22 cellular contexts compared by ENCODE assay signal in genomic region chr17:38402897-38403296, GRCh38. TPM values are rescaled to one million over a fixed set of nuclear protein-coding genes. Genes with fewer than 3 reads are reported as not detected.
DNase-seq lines count a peak whose midpoint lies in the region; ATAC-seq, FAIRE-seq and TF ChIP-seq lines count a peak whose summit lies in the region.
"Had no signal": no experiment of that assay in that cellular context is flagged by ENCODE, and none has a peak within 500 bp of the region (broad histone marks: within the 10 kb centered on the region; RNA-seq: fewer than 3 reads in every experiment).

No MANE protein-coding gene starts in this region.

- H2BK20ac ChIP-seq in H1 (ENCODE audit: low read length), result no peak overlapping the region; the same call in 1 of the 2 replicates

- no peak overlapping the region for H3K4me3 ChIP-seq in LNCaP clone FGC (ENCODE audit: low read depth, low read length)
- H3K4me3 ChIP-seq in H1 (ENCODE audit: extremely low read depth in 1 of 4, insufficient read depth in 2 of 4, low read depth in 3 of 4, low read length in 4 of 4), result no peak overlapping the region
- H3K4me3 ChIP-seq in mesenchymal stem cell (ENCODE audit: insufficient read depth in 1 of 2, low read depth in 1 of 2, low read length in 2 of 2), result no peak overlapping the region
- H3K4me3 ChIP-seq: breast epithelium, gastroesophageal sphincter, GM23248, tibial artery had no signal

- H4K20me1 ChIP-seq in H1 (replicated peaks in 1 of 2; ENCODE audit: control insufficient read depth in 1 of 2, insufficient read depth in 2 of 2, low read length in 2 of 2), result no peaks in the 10 kb centered on the region

- H2BK5ac ChIP-seq in H1 (ENCODE audit: low read depth, low read length) (0 out of 2 replicates have a peak overlapping the region, but pooled peaks have one; percentile 8), mesenchymal stem cell (ENCODE audit: low read depth, low read length, poor library complexity, severe bottlenecking) (no peak overlapping the region)

- no peak overlapping the region for H2AFZ ChIP-seq in H1 (ENCODE audit: low read length)
- H2AFZ ChIP-seq in mesenchymal stem cell (ENCODE audit: low read depth, low read length), result no peak overlapping the region
- H2AFZ ChIP-seq: GM23248 had no signal

- no peaks in the 10 kb centered on the region; the same call in 1 of the 2 replicates for H3K23me2 ChIP-seq in H1 (ENCODE audit: low read depth, low read length)

- no peak for TF ChIP-seq POLR2A in H1 (IDR thresholded peaks at IDR 0.05; ENCODE audit: control extremely low read depth in 1 of 2, low read depth in 2 of 2, low read length in 2 of 2)

- H3K4me2 ChIP-seq in H1 (ENCODE audit: insufficient read depth in 1 of 2, low read depth in 2 of 2, low read length in 2 of 2), result no peak overlapping the region; a peak in 1 of 4 replicates
- no peak overlapping the region for H3K4me2 ChIP-seq in mesenchymal stem cell (ENCODE audit: low read length, poor library complexity, severe bottlenecking)

- H3K14ac ChIP-seq in H1 (ENCODE audit: insufficient read length) (no peak overlapping the region), mesenchymal stem cell (ENCODE audit: low read length in 2 of 2) (no peak overlapping the region)

- peaks cover 0 to 22% (median 7%) of the 10 kb centered on the region in 4 experiments; a peak in 4 of 8 replicates for H3K36me3 ChIP-seq in H1 (ENCODE audit: control insufficient read depth in 2 of 4, insufficient read depth in 4 of 4, low read length in 3 of 4)
- peaks cover 36 to 45% of the 10 kb centered on the region in 2 experiments for H3K36me3 ChIP-seq in mesenchymal stem cell (ENCODE audit: control insufficient read depth in 1 of 2, insufficient read depth in 2 of 2, low read depth in 1 of 2, low read length in 2 of 2)
- H3K36me3 ChIP-seq: breast epithelium had no signal

- CTCF ChIA-PET in H1 (lab: Charles Lee; ENCODE audit: partially characterized antibody), result interaction anchor here (0.8 to 6.4 kb wide), 20 partner anchors 9 to 89 kb away, joined by 3 to 45 read pairs (median 5); partner anchors contain the start of gene GPR179

- peaks cover 13 to 27% (median 19%) of the 10 kb centered on the region in 4 experiments for H3K4me1 ChIP-seq in H1 (replicated peaks in 1 of 4; ENCODE audit: control insufficient read depth in 3 of 4, insufficient read depth in 4 of 4, low read length in 3 of 4)
- H3K4me1 ChIP-seq in mesenchymal stem cell (ENCODE audit: control insufficient read depth, insufficient read depth, low read depth, low read length), result no peaks in the 10 kb centered on the region
- H3K4me1 ChIP-seq: breast epithelium, tibial artery had no signal

- peak; percentile 48 to 55 for TF ChIP-seq RAD21 in H1 (IDR thresholded peaks at IDR 0.05 in 1 of 2, conservative IDR thresholded peaks at IDR 0.05 in 1 of 2; ENCODE audit: low read depth in 2 of 2, low read length in 2 of 2)

- no peak overlapping the region for H2BK120ac ChIP-seq in H1 (replicated peaks; ENCODE audit: low read depth, low read length)
- H2BK120ac ChIP-seq in mesenchymal stem cell (ENCODE audit: low read depth, low read length), result no peak overlapping the region

- H3K27me3 ChIP-seq in H1 (replicated peaks in 1 of 4; ENCODE audit: control insufficient read depth in 3 of 4, extremely low read depth in 1 of 4, insufficient read depth in 3 of 4, low read length in 3 of 4) (no peaks in the 10 kb centered on the region), mesenchymal stem cell (ENCODE audit: control insufficient read depth in 1 of 2, insufficient read depth in 1 of 2, low read length in 2 of 2) (no peaks in the 10 kb centered on the region)
- H3K27me3 ChIP-seq: breast epithelium, gastroesophageal sphincter, tibial artery had no signal

- FAIRE-seq in H1 (lab: Jason Lieb, UNC), result no peak

- H4K91ac ChIP-seq in H1 (replicated peaks; ENCODE audit: insufficient read length, low read length) (no peak overlapping the region), mesenchymal stem cell (ENCODE audit: low read length) (no peak overlapping the region)

- H3K4ac ChIP-seq in H1 (replicated peaks; ENCODE audit: insufficient read length, low read depth, low read length) (no peak overlapping the region), mesenchymal stem cell (ENCODE audit: low read depth in 1 of 2, low read length in 2 of 2) (no peak overlapping the region)

- H3K23ac ChIP-seq in H1 (ENCODE audit: insufficient read length), result no peak overlapping the region
- no peak overlapping the region for H3K23ac ChIP-seq in mesenchymal stem cell (ENCODE audit: low read length in 2 of 2)

- no peak for DNase-seq in GM10266 (ENCODE audit: extremely low spot score)
- no peak for DNase-seq in LNCaP clone FGC (ENCODE audit: low read depth)
- DNase-seq in H1 (ENCODE audit: low read depth in 1 of 2, low spot score in 2 of 2), result no peak
- peak; percentile 50 for DNase-seq in sciatic nerve (ENCODE audit: low spot score)
- DNase-seq in mesenchymal stem cell, result no peak
- DNase-seq in substantia nigra (lab: John Stamatoyannopoulos, UW), result no peak
- DNase-seq: activated CD8-positive, alpha-beta T cell treated with anti-CD3 and anti-CD28 coated beads for 36 hours; activated T-cell treated with anti-CD3 and anti-CD28 coated beads for 4 hours; DMS79 treated with DMSO at 0.1 percent for 48 hours; NCI-H1092 treated with DMSO at 0.1 percent for 48 hours; NCI-H2029 treated with DMSO at 0.1 percent for 48 hours; nucleus accumbens; stimulated activated CD4-positive, alpha-beta T cell treated with anti-CD3 and anti-CD28 coated beads, Interleukin-4, amount 100 ng/mL, for 24 hours; tibial artery had no signal

- ATAC-seq in sciatic nerve, result no peak
- no peak for ATAC-seq in HG02970 (IDR thresholded peaks at IDR 0.05; ENCODE audit: low FRiP score, unreplicated experiment)
- ATAC-seq: activated CD4-positive, CD25-positive, alpha-beta regulatory T cell treated with anti-CD3 and anti-CD28 coated beads, Interleukin-2, amount 50 U/mL, for 24 hours; activated CD8-positive, alpha-beta T cell treated with anti-CD3 and anti-CD28 coated beads for 36 hours; gastroesophageal sphincter had no signal

- H3K9ac ChIP-seq in H1 (replicated peaks in 1 of 4; ENCODE audit: extremely low read depth in 1 of 4, low read depth in 3 of 4, low read length in 3 of 4), result no peak overlapping the region
- H3K9ac ChIP-seq in mesenchymal stem cell (ENCODE audit: low read length), result no peak overlapping the region
- H3K9ac ChIP-seq: GM23248 had no signal

- H3K79me1 ChIP-seq in H1 (ENCODE audit: low read depth, low read length) (no peaks in the 10 kb centered on the region), mesenchymal stem cell (replicated peaks; ENCODE audit: low read length, poor library complexity, severe bottlenecking) (no peaks in the 10 kb centered on the region)

- H3K18ac ChIP-seq in H1 (ENCODE audit: extremely low read depth, low read length) (no peak overlapping the region), mesenchymal stem cell (ENCODE audit: low read depth in 1 of 2, low read length in 2 of 2) (no peak overlapping the region)

- POLR2A ChIA-PET in H1 (lab: Charles Lee; ENCODE audit: partially characterized antibody), result interaction anchor here (1.1 to 8.2 kb wide), 7 partner anchors 8 to 59 kb away, joined by 3 to 77 read pairs (median 4); no protein-coding TSS in a partner anchor

- no peak for TF ChIP-seq EP300 in H1 (IDR thresholded peaks at IDR 0.05; ENCODE audit: borderline replicate concordance in 1 of 2, low read depth in 2 of 2, low read length in 2 of 2)

- WGBS in H1 (ENCODE audit: extremely low coverage in 1 of 2, insufficient coverage in 1 of 2, insufficient read length in 1 of 2, insufficient replicate concordance in 2 of 2, low coverage in 1 of 2, low lambda C conversion rate in 2 of 2, missing lambda C conversion rate in 1 of 2), 2 experiments, result 87% methylated on average over 5 of the region's 5 CpGs; no CpG with 5 or more reads in 1 of the 2 experiments
- 89% methylated on average over 5 of the region's 5 CpGs for WGBS in mesenchymal stem cell

- H4K8ac ChIP-seq in H1 (ENCODE audit: extremely low read depth, insufficient read depth, low read length) (no peak overlapping the region), mesenchymal stem cell (ENCODE audit: low read length) (no peak overlapping the region)

- H3K56ac ChIP-seq in H1 (replicated peaks; ENCODE audit: insufficient read length, low read depth, low read length), result no peak overlapping the region

- H3K27ac ChIP-seq in H1 (ENCODE audit: low read depth, low read length) (no peak overlapping the region), mesenchymal stem cell (ENCODE audit: low read length, poor library complexity, severe bottlenecking) (no peak overlapping the region), substantia nigra (ENCODE audit: low read depth, low read length, poor library complexity, severe bottlenecking) (no peak overlapping the region)
- H3K27ac ChIP-seq: breast epithelium, gastroesophageal sphincter, GM23248, tibial artery had no signal

- H2AK5ac ChIP-seq in H1 (ENCODE audit: low read depth, low read length) (no peak overlapping the region), mesenchymal stem cell (ENCODE audit: low read length, severe bottlenecking) (no peak overlapping the region)

- H2BK15ac ChIP-seq in H1 (ENCODE audit: low read length) (no peak overlapping the region), mesenchymal stem cell (ENCODE audit: low read depth, poor library complexity, severe bottlenecking) (no peak overlapping the region)

- TF ChIP-seq CTCF in GM10266 (IDR thresholded peaks at IDR 0.05; ENCODE audit: control insufficient read depth, insufficient read depth, low read depth, missing control alignments) (peak; percentile 1), LNCaP clone FGC (IDR thresholded peaks at IDR 0.05; ENCODE audit: control insufficient read depth, extremely low read depth, insufficient read depth) (peak; percentile 28; the same call in 1 of the 2 replicates), H1 (IDR thresholded peaks at IDR 0.05; ENCODE audit: control extremely low read depth in 1 of 3, insufficient read depth in 1 of 3, low read depth in 1 of 3, low read length in 3 of 3) (peak; percentile 54 to 72 (median 66))

- H3K79me2 ChIP-seq in H1 (ENCODE audit: control insufficient read depth in 1 of 2, insufficient read depth in 2 of 2, low read length in 2 of 2), result no peaks in the 10 kb centered on the region

- H3K9me3 ChIP-seq in H1 (ENCODE audit: insufficient read depth in 2 of 2, low read depth in 1 of 2, low read length in 1 of 2), result no peaks in the 10 kb centered on the region
- no peaks in the 10 kb centered on the region for H3K9me3 ChIP-seq in mesenchymal stem cell (ENCODE audit: control insufficient read depth, low read length)
- H3K9me3 ChIP-seq: breast epithelium, gastroesophageal sphincter, tibial artery had no signal

- no peak overlapping the region for H4K5ac ChIP-seq in H1 (ENCODE audit: insufficient read length, low read depth, low read length)

- intact Hi-C loops in sciatic nerve (cut with DNase I), result no loop called here

- H2BK12ac ChIP-seq in H1 (ENCODE audit: low read depth, low read length), result 0 out of 2 replicates have a peak overlapping the region, but pooled peaks have one; percentile 10
- no peak overlapping the region for H2BK12ac ChIP-seq in mesenchymal stem cell (ENCODE audit: low read length in 2 of 2)

RNA-seq across cellular contexts. Expression of gene ARHGAP23, which starts 25.4 kb away (rescaled TPM):
- total RNA-seq in H1 (2021; fragmentation: NEBNext Ultra II Directional; extraction: Animal tissue kit (Norgen Biotek cat#: 25700)), result 107 and 108 TPM in 2 replicates
- polyA plus RNA-seq in H1 (2011; rRNA removed), result 16.3 and 28.6 TPM in 2 replicates
- 21.0 TPM for polyA plus RNA-seq in H1 (2011; cell fraction: cytosol; rRNA removed)
- polyA plus RNA-seq in H1 (2011; cell fraction: nucleus; rRNA removed), result 52.6 TPM
- polyA plus RNA-seq in H1 (2012, experiment 1 of 2), result 39.3 to 66.4 TPM (median 42.6 TPM) in 4 replicates
- polyA plus RNA-seq in H1 (2012, experiment 2 of 2), result 39.0 TPM
- polyA plus RNA-seq in H1 (2013, experiment 1 of 2), result 43.2 TPM
- polyA plus RNA-seq in H1 (2013, experiment 2 of 2), result 43.6 TPM
- polyA minus RNA-seq in H1 (2011; rRNA and poly(A)+ RNA removed), result 23.8 and 36.4 TPM in 2 replicates
- 25.8 TPM for polyA minus RNA-seq in H1 (2011; cell fraction: cytosol; rRNA and poly(A)+ RNA removed)
- 69.0 TPM for polyA minus RNA-seq in H1 (2011; cell fraction: nucleus; rRNA and poly(A)+ RNA removed)
- total RNA-seq in sciatic nerve, result 154 TPM
- polyA plus RNA-seq in mesenchymal stem cell (2013, experiment 1 of 2), result 66.7 TPM
- polyA plus RNA-seq in mesenchymal stem cell (2013, experiment 2 of 2), result 60.9 TPM

RNA-seq across cellular contexts. Expression of gene SOCS7, which starts 51.3 kb away (rescaled TPM):
- total RNA-seq in H1 (2021; fragmentation: NEBNext Ultra II Directional; extraction: Animal tissue kit (Norgen Biotek cat#: 25700)), result 26.9 and 28.2 TPM in 2 replicates
- polyA plus RNA-seq in H1 (2011; rRNA removed), result 12.8 and 13.5 TPM in 2 replicates
- polyA plus RNA-seq in H1 (2011; cell fraction: cytosol; rRNA removed), result 13.7 TPM
- 17.6 TPM for polyA plus RNA-seq in H1 (2011; cell fraction: nucleus; rRNA removed)
- polyA plus RNA-seq in H1 (2012, experiment 1 of 2), result 14.6 to 20.9 TPM (median 19.2 TPM) in 4 replicates
- polyA plus RNA-seq in H1 (2012, experiment 2 of 2), result 6.9 TPM
- polyA plus RNA-seq in H1 (2013, experiment 1 of 2), result 9.7 TPM
- 10.4 TPM for polyA plus RNA-seq in H1 (2013, experiment 2 of 2)
- polyA minus RNA-seq in H1 (2011; rRNA and poly(A)+ RNA removed), result 36.2 and 39.2 TPM in 2 replicates
- polyA minus RNA-seq in H1 (2011; cell fraction: cytosol; rRNA and poly(A)+ RNA removed), result 15.3 TPM
- 18.1 TPM for polyA minus RNA-seq in H1 (2011; cell fraction: nucleus; rRNA and poly(A)+ RNA removed)
- 24.6 TPM for total RNA-seq in sciatic nerve
- polyA plus RNA-seq in mesenchymal stem cell (2013, experiment 1 of 2), result 4.7 TPM
- polyA plus RNA-seq in mesenchymal stem cell (2013, experiment 2 of 2), result 4.0 TPM

RNA-seq across cellular contexts. Expression of gene GPR179, which starts 59.1 kb away (rescaled TPM):
- 0.07 and 0.13 TPM in 2 replicates for total RNA-seq in H1 (2021; fragmentation: NEBNext Ultra II Directional; extraction: Animal tissue kit (Norgen Biotek cat#: 25700))
- 0.02 and 0.03 TPM in 2 replicates for polyA plus RNA-seq in H1 (2011; rRNA removed)
- 0.01 TPM for polyA plus RNA-seq in H1 (2011; cell fraction: cytosol; rRNA removed)
- 0.19 TPM for polyA plus RNA-seq in H1 (2011; cell fraction: nucleus; rRNA removed)
- polyA plus RNA-seq in H1 (2012, experiment 1 of 2), result 0.04 to 0.07 TPM (median 0.05 TPM) in 4 replicates
- polyA plus RNA-seq in H1 (2012, experiment 2 of 2), result not detected
- polyA plus RNA-seq in H1 (2013, experiment 1 of 2), result 0.02 TPM
- 0.02 TPM for polyA plus RNA-seq in H1 (2013, experiment 2 of 2)
- 0.02 and 0.09 TPM in 2 replicates for polyA minus RNA-seq in H1 (2011; rRNA and poly(A)+ RNA removed)
- polyA minus RNA-seq in H1 (2011; cell fraction: cytosol; rRNA and poly(A)+ RNA removed), result not detected
- not detected for polyA minus RNA-seq in H1 (2011; cell fraction: nucleus; rRNA and poly(A)+ RNA removed)
- total RNA-seq in sciatic nerve, result 0.22 TPM
- not detected for polyA plus RNA-seq in mesenchymal stem cell (2013, experiment 1 of 2)
- 0.01 TPM for polyA plus RNA-seq in mesenchymal stem cell (2013, experiment 2 of 2)
- total RNA-seq: dermis microvascular lymphatic vessel endothelial cell, GM23248, lung microvascular endothelial cell, Right ventricle myocardium inferior had no signal
- polyA plus RNA-seq: GM23248 had no signal

Comparison
In these comparisons a context has a peak if more than half of its experiments do, and no peak if none do; other contexts are left out.
1. CTCF ChIP-seq: peak in every context shown above with its lines; median percentile 66 in H1; 28 in LNCaP clone FGC; 1 in GM10266.